In the genomic region with DNA sequence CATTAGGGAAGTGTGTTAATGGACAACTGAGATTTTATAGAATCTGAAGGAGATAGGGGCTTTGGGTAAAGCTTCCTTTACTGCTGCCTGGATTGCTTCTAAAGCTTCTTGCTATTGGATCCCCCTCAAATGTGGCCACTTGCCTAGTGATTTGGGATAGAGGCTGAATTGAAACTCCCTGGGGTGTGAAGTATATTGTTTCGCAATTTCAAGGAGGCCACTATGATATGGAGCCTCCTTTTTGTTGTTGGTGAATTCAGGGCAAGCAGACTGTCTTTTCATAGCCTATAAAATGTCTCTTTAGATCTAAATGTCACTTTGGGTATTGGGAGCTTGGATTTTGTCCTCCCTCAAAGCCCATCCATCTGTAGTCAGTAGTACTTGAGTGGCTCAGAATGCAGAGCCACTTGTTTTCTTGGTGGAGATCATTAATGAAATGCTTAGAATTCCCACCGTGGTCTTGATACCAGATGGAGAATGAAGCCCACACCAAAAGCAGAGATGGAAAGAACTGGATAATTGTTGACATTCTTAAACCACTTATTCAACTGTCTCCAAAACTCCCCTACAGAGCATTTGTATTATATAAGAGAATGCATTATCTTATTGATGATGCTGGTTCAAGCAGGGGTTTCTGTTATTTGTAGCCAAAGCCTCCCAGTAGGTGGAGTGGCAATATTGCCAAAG, we compare ENCODE assay signal across 28 cellular contexts.
"Had no signal": no experiment of that assay in that cellular context is flagged by ENCODE, and none has a peak within 500 bp of the region (broad histone marks: within the 10 kb centered on the region; RNA-seq: fewer than 3 reads in every experiment).

No MANE protein-coding gene starts in this region.

- ATAC-seq: activated CD4-positive, alpha-beta T cell treated with anti-CD3 and anti-CD28 coated beads for 36 hours; activated CD8-positive, alpha-beta T cell treated with anti-CD3 and anti-CD28 coated beads, Interleukin-2, amount 10 ng/mL, durations not matched to agents 7 days and 5 days; activated T-cell treated with anti-CD3 and anti-CD28 coated beads, Interleukin-2, amount 50 U/mL, for 72 hours had no signal

- FAIRE-seq: urothelium cell line had no signal

- H3K4me1 Mint-ChIP-seq: activated CD4-positive, alpha-beta T cell treated with anti-CD3 and anti-CD28 coated beads for 36 hours; endodermal cell had no signal

- H3K27ac ChIP-seq: adrenal gland, epithelial cell of prostate, gastrocnemius medialis, left ventricle myocardium inferior, ovary, prostate gland, suprapubic skin, tibial nerve had no signal

- H3K27me3 Mint-ChIP-seq: activated CD4-positive, alpha-beta T cell treated with anti-CD3 and anti-CD28 coated beads for 36 hours; activated naive CD8-positive, alpha-beta T cell treated with anti-CD3 and anti-CD28 coated beads for 36 hours; dendritic cell treated with granulocyte-macrophage colony-stimulating factor and Interleukin-4, amounts not matched to agents 40 ng/mL and 50 ng/mL, for 4 days had no signal

- H3K4me3 Mint-ChIP-seq: activated CD4-positive, alpha-beta T cell treated with anti-CD3 and anti-CD28 coated beads for 36 hours; activated CD8-positive, alpha-beta T cell treated with anti-CD3 and anti-CD28 coated beads, Interleukin-2, amount 10 ng/mL, durations not matched to agents 7 days and 5 days; activated naive CD4-positive, alpha-beta T cell treated with anti-CD3 and anti-CD28 coated beads for 36 hours; activated naive CD8-positive, alpha-beta T cell treated with anti-CD3 and anti-CD28 coated beads for 36 hours; activated T-cell treated with anti-CD3 and anti-CD28 coated beads, Interleukin-2, amount 50 U/mL, for 72 hours; dendritic cell treated with granulocyte-macrophage colony-stimulating factor and Interleukin-4, amounts not matched to agents 40 ng/mL and 50 ng/mL, for 4 days; endodermal cell; nephron had no signal

- H3K4me3 ChIP-seq: adrenal gland, gastrocnemius medialis, left ventricle myocardium inferior, lung, ovary, prostate gland, suprapubic skin, tibial nerve had no signal

- H3K36me3 ChIP-seq: adrenal gland, gastrocnemius medialis, left ventricle myocardium inferior, ovary, prostate gland, suprapubic skin, tibial nerve had no signal

- H3K9me3 ChIP-seq: adrenal gland, gastrocnemius medialis, ovary, prostate gland, suprapubic skin had no signal

- H3K27ac Mint-ChIP-seq: activated CD4-positive, alpha-beta T cell treated with anti-CD3 and anti-CD28 coated beads for 36 hours; activated CD8-positive, alpha-beta T cell treated with anti-CD3 and anti-CD28 coated beads, Interleukin-2, amount 10 ng/mL, durations not matched to agents 7 days and 5 days; activated naive CD4-positive, alpha-beta T cell treated with anti-CD3 and anti-CD28 coated beads for 36 hours; activated naive CD8-positive, alpha-beta T cell treated with anti-CD3 and anti-CD28 coated beads for 36 hours; activated T-cell treated with anti-CD3 and anti-CD28 coated beads, Interleukin-2, amount 50 U/mL, for 72 hours; dendritic cell treated with granulocyte-macrophage colony-stimulating factor and Interleukin-4, amounts not matched to agents 40 ng/mL and 50 ng/mL, for 4 days; endodermal cell; nephron had no signal

- DNase-seq: activated CD4-positive, alpha-beta T cell treated with anti-CD3 and anti-CD28 coated beads for 36 hours; activated CD4-positive, CD25-positive, alpha-beta regulatory T cell; activated CD8-positive, alpha-beta T cell treated with anti-CD3 and anti-CD28 coated beads, Interleukin-2, amount 10 ng/mL, durations not matched to agents 7 days and 5 days; activated effector memory CD4-positive, alpha-beta T cell treated with Interleukin-2 at 50 U/mL for 16 hours; activated naive CD4-positive, alpha-beta T cell treated with anti-CD3 and anti-CD28 coated beads for 36 hours; activated naive CD8-positive, alpha-beta T cell treated with anti-CD3 and anti-CD28 coated beads for 36 hours; activated T-cell treated with anti-CD3 and anti-CD28 coated beads for 4 hours; activated T-cell treated with anti-CD3 and anti-CD28 coated beads, Interleukin-2, amount 50 U/mL, for 72 hours; adrenal gland; aorta; central memory CD4-positive, alpha-beta T cell; endodermal cell; gastrocnemius medialis; glutamatergic neuron; islet precursor cell; left ventricle myocardium inferior; mesendoderm; ovary; retina; stimulated activated naive CD4-positive, alpha-beta T cell had no signal

- H3K4me1 ChIP-seq: adrenal gland, prostate gland, suprapubic skin had no signal

- H3K9me3 Mint-ChIP-seq: activated naive CD4-positive, alpha-beta T cell treated with anti-CD3 and anti-CD28 coated beads for 36 hours; activated naive CD8-positive, alpha-beta T cell treated with anti-CD3 and anti-CD28 coated beads for 36 hours had no signal

- H3K27me3 ChIP-seq: adrenal gland, gastrocnemius medialis, ovary, tibial nerve had no signal

- H3K36me3 Mint-ChIP-seq: activated naive CD8-positive, alpha-beta T cell treated with anti-CD3 and anti-CD28 coated beads for 36 hours had no signal
